Comparison of ENCODE assay signal across 24 cellular contexts in the genomic region with DNA sequence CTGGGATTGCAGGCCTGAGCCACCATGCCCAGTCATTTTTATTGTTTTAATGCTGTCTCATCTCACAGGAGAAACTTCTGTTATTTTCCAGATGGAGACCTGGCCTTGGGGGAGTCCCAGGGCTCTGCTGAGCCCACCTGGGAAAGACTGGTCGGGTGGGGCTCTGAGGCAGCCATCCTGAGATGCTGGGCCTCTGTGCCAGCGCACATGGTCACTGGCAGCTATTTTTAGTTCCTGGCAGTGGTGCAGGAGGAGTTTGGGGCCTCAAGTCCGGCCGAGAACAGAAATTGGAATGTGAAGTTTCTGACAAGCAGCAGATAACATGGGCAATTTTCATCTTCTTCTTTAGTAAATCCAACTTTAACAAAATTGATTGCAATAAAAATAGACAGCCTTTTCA. TPM values are rescaled to one million over a fixed set of nuclear protein-coding genes. Genes with fewer than 3 reads are reported as not detected.
DNase-seq lines count a peak whose midpoint lies in the region; ATAC-seq, FAIRE-seq and TF ChIP-seq lines count a peak whose summit lies in the region.
"Had no signal": no experiment of that assay in that cellular context is flagged by ENCODE, and none has a peak within 500 bp of the region (broad histone marks: within the 10 kb centered on the region; RNA-seq: fewer than 3 reads in every experiment).

No MANE protein-coding gene starts in this region.

- no peak for TF ChIP-seq EP300 in transverse colon (IDR thresholded peaks at IDR 0.05; ENCODE audit: low read depth)

- no peak for TF ChIP-seq POLR2A in transverse colon (IDR thresholded peaks at IDR 0.05)

- H3K4me1 ChIP-seq in kidney (ENCODE audit: control insufficient read depth in 1 of 2, insufficient read depth in 1 of 2, low read depth in 1 of 2, low read length in 2 of 2) (no peaks in the 10 kb centered on the region), transverse colon (peaks cover 0 to 13% (median 0%) of the 10 kb centered on the region in 4 donors), small intestine (ENCODE audit: control insufficient read depth in 2 of 2, insufficient read depth in 1 of 2, low read depth in 1 of 2, low read length in 1 of 2) (no peaks in the 10 kb centered on the region)

- peaks cover 9% of the 10 kb centered on the region for H3K36me3 ChIP-seq in WERI-Rb-1
- no peaks in the 10 kb centered on the region for H3K36me3 ChIP-seq in kidney (ENCODE audit: control insufficient read depth in 1 of 2, insufficient read depth in 2 of 2, low read length in 2 of 2)
- no peaks in the 10 kb centered on the region for H3K36me3 ChIP-seq in transverse colon
- no peaks in the 10 kb centered on the region for H3K36me3 ChIP-seq in small intestine (ENCODE audit: control insufficient read depth in 2 of 2, insufficient read depth in 2 of 2, low read length in 2 of 2)
- H3K36me3 ChIP-seq: MG63, neutrophil had no signal

- intact Hi-C loops in kidney (cut with DNase I) (no loop called here), transverse colon (cut with DNase I; ENCODE audit: low total_unique reads) (no loop called here)

- WGBS in transverse colon (ENCODE audit: low coverage in 1 of 2), 2 donors: 58% methylated on average over 4 of the region's 4 CpGs
- WGBS in small intestine, 3 donors: 52 to 57% (median 56%) methylated on average over 4 of the region's 4 CpGs

- peak overlapping the region; percentile 34; the same call in 1 of the 2 replicates for H3K27ac ChIP-seq in WERI-Rb-1
- no peak overlapping the region for H3K27ac ChIP-seq in kidney (ENCODE audit: low read depth in 2 of 2, low read length in 2 of 2)
- peak overlapping the region; percentile 8 to 28 (median 20) for H3K27ac ChIP-seq in transverse colon
- H3K27ac ChIP-seq in small intestine (ENCODE audit: low read depth in 1 of 2, low read length in 1 of 2): no peak overlapping the region
- H3K27ac ChIP-seq: neutrophil, PC-9 had no signal

- no peak overlapping the region for H3K9ac ChIP-seq in kidney (ENCODE audit: low read length in 2 of 2)

- no peak overlapping the region for H3K4me3 ChIP-seq in WERI-Rb-1 (ENCODE audit: low read depth, low read length)
- H3K4me3 ChIP-seq in foreskin fibroblast (ENCODE audit: low read depth in 1 of 2, low read length in 2 of 2): no peak overlapping the region
- H3K4me3 ChIP-seq in kidney (ENCODE audit: low read length in 2 of 2): no peak overlapping the region
- H3K4me3 ChIP-seq in transverse colon: no peak overlapping the region
- H3K4me3 ChIP-seq in small intestine (ENCODE audit: low read depth in 1 of 2, low read length in 2 of 2): no peak overlapping the region
- H3K4me3 ChIP-seq: MG63, PC-9 had no signal

- no peak for DNase-seq in WERI-Rb-1
- peak; percentile 22 to 33 for DNase-seq in foreskin fibroblast
- DNase-seq in kidney: peak; percentile 47
- DNase-seq in transverse colon: no peak
- no peak for DNase-seq in activated CD4-positive, CD25-positive, alpha-beta regulatory T cell (lab: John Stamatoyannopoulos, UW)
- no peak for DNase-seq in small intestine
- DNase-seq in effector CD4-positive, alpha-beta T cell: no peak
- DNase-seq: activated CD8-positive, alpha-beta T cell treated with anti-CD3 and anti-CD28 coated beads for 36 hours; activated effector memory CD4-positive, alpha-beta T cell treated with anti-CD3 and anti-CD28 coated beads, Interleukin-2, amount 50 U/mL, for 16 hours; activated naive CD8-positive, alpha-beta T cell treated with anti-CD3 and anti-CD28 coated beads, Interleukin-2, amount 10 ng/mL, durations not matched to agents 7 days and 5 days; activated T-cell treated with anti-CD3 and anti-CD28 coated beads for 4 hours; CD4-positive, alpha-beta T cell; DMS 273 treated with DMSO at 0.1 percent for 48 hours; effector memory CD8-positive, alpha-beta T cell; GOT3; KBM-7; MG63; NCI-H1436; NCI-H510A treated with DMSO at 0.1 percent for 48 hours; PC-9; SHP77 treated with DMSO at 0.1 percent for 48 hours had no signal

- no peaks in the 10 kb centered on the region for H3K9me3 ChIP-seq in WERI-Rb-1 (ENCODE audit: severe bottlenecking)
- no peaks in the 10 kb centered on the region for H3K9me3 ChIP-seq in kidney (ENCODE audit: control insufficient read depth in 1 of 2, low read length in 2 of 2)
- H3K9me3 ChIP-seq in transverse colon: no peaks in the 10 kb centered on the region
- H3K9me3 ChIP-seq in small intestine (ENCODE audit: control insufficient read depth, low read depth): no peaks in the 10 kb centered on the region
- H3K9me3 ChIP-seq: MG63, neutrophil had no signal

- ATAC-seq in GM18519 (IDR thresholded peaks at IDR 0.05; ENCODE audit: low FRiP score, unreplicated experiment): no peak
- ATAC-seq: activated CD4-positive, CD25-positive, alpha-beta regulatory T cell treated with anti-CD3 and anti-CD28 coated beads, Interleukin-2, amount 50 U/mL, for 24 hours; activated CD8-positive, alpha-beta T cell treated with anti-CD3 and anti-CD28 coated beads for 36 hours; effector memory CD8-positive, alpha-beta T cell had no signal

- H3K27me3 ChIP-seq in WERI-Rb-1 (ENCODE audit: insufficient read depth, low read depth, severe bottlenecking) (no peaks in the 10 kb centered on the region), transverse colon (no peaks in the 10 kb centered on the region), small intestine (ENCODE audit: control insufficient read depth in 2 of 2, insufficient read depth in 2 of 2, low read length in 2 of 2) (no peaks in the 10 kb centered on the region)
- H3K27me3 ChIP-seq: MG63, neutrophil had no signal

- TF ChIP-seq CTCF in WERI-Rb-1 (IDR thresholded peaks at IDR 0.05; ENCODE audit: low read depth, low read length): no peak
- no peak for TF ChIP-seq CTCF in foreskin fibroblast (IDR thresholded peaks at IDR 0.05; ENCODE audit: low read depth, low read length)
- TF ChIP-seq CTCF in kidney (IDR thresholded peaks at IDR 0.05; ENCODE audit: borderline replicate concordance, extremely low read depth, insufficient read depth): no peak
- TF ChIP-seq CTCF in transverse colon (IDR thresholded peaks at IDR 0.05): no peak

- FAIRE-seq in kidney (lab: Jason Lieb, UNC): no peak
- no peak for FAIRE-seq in small intestine (lab: Jason Lieb, UNC)

- in situ Hi-C loops in transverse colon (cut with MboI; ENCODE audit: low pct_ligation_motif_present in 1 of 4, low pct_unique_long_range_greater_than_20kb in 1 of 4, low sequenced_read_pairs in 3 of 4): no loop called here

RNA-seq across cellular contexts. Expression of a gene that starts 44.5 kb away (rescaled TPM):
- total RNA-seq in kidney: 9.1 TPM
- 6.1 TPM for polyA plus RNA-seq in kidney (ENCODE audit: insufficient read depth, low read depth, low replicate concordance)
- total RNA-seq in transverse colon: 1 to 10 TPM in 1 of 4 donors, under 1 TPM in 2, not detected in 1; 0.48 to 1.8 (median 0.68) TPM
- 1 to 10 TPM in 1 of 3 donors, under 1 TPM in 1, not detected in 1; 0.63 to 2.2 TPM for polyA plus RNA-seq in small intestine
- total RNA-seq: activated naive CD8-positive, alpha-beta T cell treated with anti-CD3 and anti-CD28 coated beads, Interleukin-2, amount 10 ng/mL, durations not matched to agents 7 days and 5 days; CD4-positive, alpha-beta T cell had no signal

Comparison
In these comparisons a context has a peak if more than half of its experiments do, and no peak if none do; other contexts are left out.
1. DNase-seq: peak in foreskin fibroblast (2 of 2) and kidney (single experiment); none in WERI-Rb-1 (single experiment), transverse colon (single experiment), activated CD4-positive, CD25-positive, alpha-beta regulatory T cell (0 of 4), small intestine (single experiment) and effector CD4-positive, alpha-beta T cell (single experiment).
2. H3K27ac ChIP-seq: peak in WERI-Rb-1 (single experiment) and transverse colon (4 of 4); none in kidney (0 of 2) and small intestine (0 of 2).